ENCODE assay signal across 22 cellular contexts in genomic region chr6:125019873-125020272, GRCh38. TPM values are rescaled to one million over a fixed set of nuclear protein-coding genes. Genes with fewer than 3 reads are reported as not detected.
A peak's percentile ranks its signal among the peaks of the same experiment; 100 is the strongest.
DNase-seq lines count a peak whose midpoint lies in the region; ATAC-seq and TF ChIP-seq lines count a peak whose summit lies in the region.
"Had no signal": no experiment of that assay in that cellular context is flagged by ENCODE, and none has a peak within 500 bp of the region (broad histone marks: within the 10 kb centered on the region; RNA-seq: fewer than 3 reads in every experiment).

No MANE protein-coding gene starts in this region.

- H3K4me3 ChIP-seq in body of pancreas, result no peak overlapping the region
- H3K4me3 ChIP-seq in mesenchymal stem cell (ENCODE audit: insufficient read depth in 1 of 2, low read depth in 1 of 2, low read length in 2 of 2), result no peak overlapping the region
- H3K4me3 ChIP-seq in gastrocnemius medialis, result no peak overlapping the region
- H3K4me3 ChIP-seq: cardiac muscle cell, Peyer's patch, SK-N-MC had no signal

- no peak overlapping the region for H4K8ac ChIP-seq in mesenchymal stem cell (ENCODE audit: low read length)

- H3K4me1 ChIP-seq in body of pancreas (peaks cover 18% of the 10 kb centered on the region), mesenchymal stem cell (ENCODE audit: control insufficient read depth, insufficient read depth, low read depth, low read length) (no peaks in the 10 kb centered on the region), gastrocnemius medialis (peaks cover 16 to 30% of the 10 kb centered on the region in 2 donors)

- H4K91ac ChIP-seq in mesenchymal stem cell (ENCODE audit: low read length), result no peak overlapping the region

- no peak overlapping the region for H2BK12ac ChIP-seq in mesenchymal stem cell (ENCODE audit: low read length in 2 of 2)

- H3K36me3 ChIP-seq in body of pancreas (replicated peaks in 1 of 2; ENCODE audit: insufficient read depth in 1 of 2, low read depth in 2 of 2) (no peaks in the 10 kb centered on the region), mesenchymal stem cell (ENCODE audit: control insufficient read depth in 1 of 2, insufficient read depth in 2 of 2, low read depth in 1 of 2, low read length in 2 of 2) (peaks cover 0 to 5% of the 10 kb centered on the region in 2 experiments), gastrocnemius medialis (no peaks in the 10 kb centered on the region)
- H3K36me3 ChIP-seq: cardiac muscle cell, Peyer's patch had no signal

- no peaks in the 10 kb centered on the region for H3K9me3 ChIP-seq in body of pancreas
- no peaks in the 10 kb centered on the region for H3K9me3 ChIP-seq in mesenchymal stem cell (ENCODE audit: control insufficient read depth, low read length)
- no peaks in the 10 kb centered on the region for H3K9me3 ChIP-seq in gastrocnemius medialis
- H3K9me3 ChIP-seq: Peyer's patch had no signal

- ATAC-seq in body of pancreas, result peak; percentile 65
- no peak for ATAC-seq in gastrocnemius medialis
- no peak for ATAC-seq in HG02610 (IDR thresholded peaks at IDR 0.05; ENCODE audit: unreplicated experiment)
- ATAC-seq: HCT116; natural killer cell treated with Interleukin-12 subunit alpha and Interleukin-12 subunit beta and Interleukin-15 and Interleukin-18, amount 100 ng/mL, for 72 hours had no signal

- peaks cover 20% of the 10 kb centered on the region for H3K79me1 ChIP-seq in mesenchymal stem cell (replicated peaks; ENCODE audit: low read length, poor library complexity, severe bottlenecking)

- H3K27me3 ChIP-seq in body of pancreas, result no peaks in the 10 kb centered on the region
- H3K27me3 ChIP-seq in mesenchymal stem cell (ENCODE audit: control insufficient read depth in 1 of 2, insufficient read depth in 1 of 2, low read length in 2 of 2), result no peaks in the 10 kb centered on the region
- H3K27me3 ChIP-seq in gastrocnemius medialis, result no peaks in the 10 kb centered on the region
- H3K27me3 ChIP-seq: cardiac muscle cell, Peyer's patch had no signal

- TF ChIP-seq CTCF in body of pancreas (IDR thresholded peaks at IDR 0.05) (no peak), gastrocnemius medialis (IDR thresholded peaks at IDR 0.05 in 4 of 5, conservative IDR thresholded peaks at IDR 0.05 in 1 of 5) (no peak)

- 27 to 41% methylated on average over 6 of the region's 6 CpGs for WGBS in body of pancreas, 2 donors
- 68% methylated on average over 4 of the region's 6 CpGs for WGBS in mesenchymal stem cell

- no peak overlapping the region for H3K4ac ChIP-seq in mesenchymal stem cell (ENCODE audit: low read depth in 1 of 2, low read length in 2 of 2)

- H3K23ac ChIP-seq in mesenchymal stem cell (ENCODE audit: low read length in 2 of 2), result no peak overlapping the region

- in situ Hi-C loops in gastrocnemius medialis (cut with MboI; ENCODE audit: low sequenced_read_pairs in 4 of 4), result no loop called here

- TF ChIP-seq POLR2A in body of pancreas (IDR thresholded peaks at IDR 0.05) (no peak), gastrocnemius medialis (IDR thresholded peaks at IDR 0.05) (no peak)

- no peak overlapping the region for H2AK5ac ChIP-seq in mesenchymal stem cell (ENCODE audit: low read length, severe bottlenecking)

- no peak overlapping the region for H3K4me2 ChIP-seq in mesenchymal stem cell (ENCODE audit: low read length, poor library complexity, severe bottlenecking)

- intact Hi-C loops in body of pancreas (cut with DNase I) (no loop called here), gastrocnemius medialis (cut with DNase I; ENCODE audit: low total_unique reads) (no loop called here)

- H3K14ac ChIP-seq in mesenchymal stem cell (ENCODE audit: low read length in 2 of 2), result no peak overlapping the region

- peak; percentile 58 for DNase-seq in DMS 273 treated with DMSO at 0.1 percent for 48 hours (lab: John Stamatoyannopoulos, UW)
- peak; percentile 22 for DNase-seq in NCI-H1105 (lab: John Stamatoyannopoulos, UW)
- DNase-seq in body of pancreas, result peak; percentile 45 to 76 (median 52)
- peak; percentile 21 for DNase-seq in mesenchymal stem cell
- no peak for DNase-seq in gastrocnemius medialis
- DNase-seq in NCI-H82 treated with DMSO at 0.1 percent for 48 hours (lab: John Stamatoyannopoulos, UW; ENCODE audit: unreplicated experiment), result no peak
- DNase-seq in activated T-cell treated with anti-CD3 and anti-CD28 coated beads for 4 hours, result no peak
- DNase-seq: activated CD4-positive, alpha-beta memory T cell treated with anti-CD3 and anti-CD28 coated beads, Interleukin-2, amount 10 ng/mL, durations not matched to agents 7 days and 5 days; CD4-positive, alpha-beta T cell; dermis blood vessel endothelial cell; DMS153; kidney glomerular epithelial cell; NCI-H1436 treated with DMSO at 0.1 percent for 48 hours; Peyer's patch; stimulated activated CD4-positive, alpha-beta T cell treated with anti-CD3 and anti-CD28 coated beads, Interleukin-1b, Interleukin-23, amount 100 ng/mL, for 48 hours; stimulated activated naive CD4-positive, alpha-beta T cell treated with Interleukin-2 at 50 U/mL for 16 hours; trophoblast cell had no signal

- H3K27ac ChIP-seq in body of pancreas, result peak overlapping the region in 3 of 4 donors; percentile 1 to 23 (median 6)
- no peak overlapping the region for H3K27ac ChIP-seq in mesenchymal stem cell (ENCODE audit: low read length, poor library complexity, severe bottlenecking)
- no peak overlapping the region for H3K27ac ChIP-seq in gastrocnemius medialis
- H3K27ac ChIP-seq: cardiac muscle cell, Peyer's patch, SK-N-MC had no signal

- no peak overlapping the region for H3K9ac ChIP-seq in mesenchymal stem cell (ENCODE audit: low read length)

- no peak overlapping the region for H2AFZ ChIP-seq in mesenchymal stem cell (ENCODE audit: low read depth, low read length)

- no peak overlapping the region for H2BK5ac ChIP-seq in mesenchymal stem cell (ENCODE audit: low read depth, low read length, poor library complexity, severe bottlenecking)

- H2BK120ac ChIP-seq in mesenchymal stem cell (ENCODE audit: low read depth, low read length), result no peak overlapping the region

- H2BK15ac ChIP-seq in mesenchymal stem cell (ENCODE audit: low read depth, poor library complexity, severe bottlenecking), result no peak overlapping the region

- peak overlapping the region in 1 of 2 experiments; percentile 28 for H3K18ac ChIP-seq in mesenchymal stem cell (ENCODE audit: low read depth in 1 of 2, low read length in 2 of 2)

RNA-seq across cellular contexts. Expression of gene RNF217, which starts 57.6 kb away (rescaled TPM):
- total RNA-seq in body of pancreas (10 to 100 TPM; 10.5 to 18.7 TPM), gastrocnemius medialis (10 to 100 TPM in 3 of 4 donors, 1 to 10 TPM in 1; 4.5 to 15.5 (median 12.4) TPM)
- polyA plus RNA-seq in mesenchymal stem cell (2013, experiment 1 of 2), result 12.7 TPM
- 12.3 TPM for polyA plus RNA-seq in mesenchymal stem cell (2013, experiment 2 of 2)

Comparison
In these comparisons a context has a peak if more than half of its experiments do, and no peak if none do; other contexts are left out.
1. DNase-seq: peak in DMS 273 treated with DMSO at 0.1 percent for 48 hours (single experiment), NCI-H1105 (single experiment), body of pancreas (4 of 4) and mesenchymal stem cell (single experiment); none in gastrocnemius medialis (0 of 2), NCI-H82 treated with DMSO at 0.1 percent for 48 hours (single experiment) and activated T-cell treated with anti-CD3 and anti-CD28 coated beads for 4 hours (single experiment).
2. H3K27ac ChIP-seq: peak in body of pancreas (3 of 4); none in mesenchymal stem cell (single experiment) and gastrocnemius medialis (0 of 4).